ENCODE assay signal across 9 cellular contexts in the genomic region with DNA sequence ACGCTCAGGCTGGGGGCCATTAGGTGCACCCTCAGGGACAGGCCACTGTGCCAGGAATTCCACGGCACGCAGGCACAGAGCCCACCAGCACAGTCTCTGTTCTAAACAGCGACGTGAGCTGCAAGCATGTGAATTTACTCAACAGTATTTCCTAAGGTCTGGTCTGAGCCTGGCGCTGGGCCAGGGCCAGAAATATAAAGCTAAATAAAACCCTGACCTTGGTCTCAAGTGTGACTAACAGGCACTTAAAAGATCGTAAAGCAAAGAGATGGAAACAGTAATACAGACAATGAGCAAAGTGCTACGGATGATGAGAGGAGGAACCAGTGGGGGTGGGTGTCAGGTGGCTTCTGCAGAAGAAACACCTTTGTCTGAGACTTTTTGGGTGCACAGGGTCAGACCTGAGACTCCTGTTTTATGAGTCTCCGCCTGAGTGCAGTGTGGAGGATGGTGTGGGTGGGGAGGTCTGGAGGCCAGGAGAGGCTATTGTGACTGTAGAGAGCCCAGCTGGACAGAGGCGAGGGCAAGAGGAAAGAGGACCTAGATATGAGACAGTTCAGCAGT. TPM values are rescaled to one million over a fixed set of nuclear protein-coding genes. Genes with fewer than 3 reads are reported as not detected.
DNase-seq lines count a peak whose midpoint lies in the region; ATAC-seq and TF ChIP-seq lines count a peak whose summit lies in the region.
"Had no signal": no experiment of that assay in that cellular context is flagged by ENCODE, and none has a peak within 500 bp of the region (broad histone marks: within the 10 kb centered on the region; RNA-seq: fewer than 3 reads in every experiment).

No MANE protein-coding gene starts in this region.

- no peak overlapping the region for H3K4me2 ChIP-seq in GM23248 (ENCODE audit: unreplicated experiment)
- H3K4me2 ChIP-seq: KMS-11 had no signal

- intact Hi-C loops in sciatic nerve (cut with DNase I), result no loop called here

- DNase-seq in GM23248 (peak; percentile 51), NCI-H510A treated with DMSO at 0.1 percent for 48 hours (lab: John Stamatoyannopoulos, UW) (peak; percentile 100), fibroblast of mammary gland (ENCODE audit: low read depth) (peak; percentile 83), sciatic nerve (ENCODE audit: low spot score) (peak; percentile 58)
- DNase-seq in stimulated activated CD4-positive, alpha-beta T cell treated with anti-CD3 and anti-CD28 coated beads, Interleukin-12 subunit alpha, Interleukin-12 subunit beta, amount 100 ng/mL, for 4 hours, result no peak
- no peak for DNase-seq in stimulated activated naive CD4-positive, alpha-beta T cell treated with Interleukin-2 at 50 U/mL for 16 hours (lab: John Stamatoyannopoulos, UW)

- H3K4me1 ChIP-seq in GM23248 (ENCODE audit: insufficient read depth), result peaks cover 2% of the 10 kb centered on the region; the same call in 1 of the 2 replicates

- H3K9me3 ChIP-seq in GM23248 (ENCODE audit: low read depth), result no peaks in the 10 kb centered on the region

- no peaks in the 10 kb centered on the region for H4K20me1 ChIP-seq in GM23248 (ENCODE audit: insufficient read depth)

- no peaks in the 10 kb centered on the region for H3K9me2 ChIP-seq in GM23248 (ENCODE audit: insufficient read depth)

- H3K9ac ChIP-seq in GM23248, result no peak overlapping the region
- H3K9ac ChIP-seq: KMS-11 had no signal

- H3F3A ChIP-seq in GM23248 (ENCODE audit: insufficient read depth), result no peaks in the 10 kb centered on the region

- no peaks in the 10 kb centered on the region for H3K27me3 ChIP-seq in GM23248 (replicated peaks; ENCODE audit: insufficient read depth)

- WGBS in GM23248 (ENCODE audit: low coverage in 1 of 2, low lambda C conversion rate in 2 of 2, missing lambda C conversion rate in 2 of 2), 2 experiments, result 79 to 80% methylated on average over 10 of the region's 10 CpGs

- in situ Hi-C loops in GM23248 (cut with MboI), result no loop called here

- TF ChIP-seq CTCF in fibroblast of mammary gland (conservative IDR thresholded peaks at IDR 0.05; ENCODE audit: control insufficient read depth, insufficient read depth, low read depth, low read length), result no peak

- ATAC-seq in sciatic nerve (peak; percentile 59), GM21367 (IDR thresholded peaks at IDR 0.05; ENCODE audit: unreplicated experiment) (no peak), HG03460 (IDR thresholded peaks at IDR 0.05; ENCODE audit: unreplicated experiment) (no peak)

- no peaks in the 10 kb centered on the region for H3K36me3 ChIP-seq in GM23248 (ENCODE audit: low read depth)

- no peak overlapping the region for H2AFZ ChIP-seq in GM23248

- H3K27ac ChIP-seq in GM23248, result no peak overlapping the region
- H3K27ac ChIP-seq: KMS-11 had no signal

- no peaks in the 10 kb centered on the region for H3K79me2 ChIP-seq in GM23248 (ENCODE audit: insufficient read depth)

- H3K4me3 ChIP-seq in GM23248 (no peak overlapping the region), fibroblast of mammary gland (ENCODE audit: control insufficient read depth, low read depth, low read length) (no peak overlapping the region)

RNA-seq across cellular contexts. Expression of a gene that starts 53.4 kb away (rescaled TPM):
- total RNA-seq in GM23248 (2014; rRNA removed; shearing (Covaris generic)), result not detected in 2 replicates
- polyA plus RNA-seq in GM23248 (2016; fragmentation: Nextera tagmentation; extraction: Ambion mirVana), result not detected in 2 replicates
- not detected for total RNA-seq in sciatic nerve

Comparison
In these comparisons a context has a peak if more than half of its experiments do, and no peak if none do; other contexts are left out.
1. DNase-seq: peak in GM23248 (single experiment), NCI-H510A treated with DMSO at 0.1 percent for 48 hours (single experiment), fibroblast of mammary gland (single experiment) and sciatic nerve (single experiment); none in stimulated activated CD4-positive, alpha-beta T cell treated with anti-CD3 and anti-CD28 coated beads, Interleukin-12 subunit alpha, Interleukin-12 subunit beta, amount 100 ng/mL, for 4 hours (single experiment) and stimulated activated naive CD4-positive, alpha-beta T cell treated with Interleukin-2 at 50 U/mL for 16 hours (single experiment).